In genomic region chr2:122077114-122077513, GRCh38 we compare ENCODE assay signal across 23 cellular contexts.
"Had no signal": no experiment of that assay in that cellular context is flagged by ENCODE, and none has a peak within 500 bp of the region (broad histone marks: within the 10 kb centered on the region; RNA-seq: fewer than 3 reads in every experiment).

No MANE protein-coding gene starts in this region.

- H3K4me3 ChIP-seq: coronary artery, dorsolateral prefrontal cortex, esophagus squamous epithelium, gastrocnemius medialis, heart right ventricle, left lung, lower lobe of right lung, mucosa of descending colon had no signal

- H3K4me1 ChIP-seq: esophagus squamous epithelium, gastrocnemius medialis, heart right ventricle, left lung, lower lobe of right lung had no signal

- H3K27me3 ChIP-seq: dorsolateral prefrontal cortex, esophagus squamous epithelium, gastrocnemius medialis, heart right ventricle, left lung had no signal

- FAIRE-seq: colon, endothelial cell of umbilical vein, islet of Langerhans, keratinocyte had no signal

- H3K36me3 ChIP-seq: esophagus squamous epithelium, gastrocnemius medialis, heart right ventricle, left lung, lower lobe of right lung had no signal

- ATAC-seq: gastrocnemius medialis, heart right ventricle, left cardiac atrium, left lung, left ventricle myocardium superior, lower lobe of right lung, mucosa of descending colon had no signal

- DNase-seq: dermis blood vessel endothelial cell; dorsolateral prefrontal cortex; effector CD4-positive, alpha-beta T cell; effector memory CD4-positive, alpha-beta T cell; esophagus squamous epithelium; foreskin fibroblast; foreskin melanocyte; gastrocnemius medialis; glutamatergic neuron; head of caudate nucleus; heart right ventricle; hippocampal formation; left cardiac atrium; left lung; left ventricle myocardium superior; lower lobe of right lung; mesenchymal stem cell; mucosa of descending colon had no signal

- H3K27ac ChIP-seq: coronary artery, dorsolateral prefrontal cortex, esophagus squamous epithelium, gastrocnemius medialis, heart right ventricle, left lung, lower lobe of right lung had no signal

- H3K9me3 ChIP-seq: esophagus squamous epithelium, gastrocnemius medialis, heart right ventricle, left lung, lower lobe of right lung, mucosa of descending colon had no signal
